22 cellular contexts compared by ENCODE assay signal in genomic region chr12:130434560-130434959, GRCh38.
DNase-seq lines count a peak whose midpoint lies in the region; ATAC-seq and TF ChIP-seq lines count a peak whose summit lies in the region.
"Had no signal": no experiment of that assay in that cellular context is flagged by ENCODE, and none has a peak within 500 bp of the region (broad histone marks: within the 10 kb centered on the region; RNA-seq: fewer than 3 reads in every experiment).

No MANE protein-coding gene starts in this region.

- H3K36me3 ChIP-seq in spleen, result no peaks in the 10 kb centered on the region
- H3K36me3 ChIP-seq: BLaER1 treated with 17β-estradiol and CSF1 and Interleukin-3, amounts not matched to agents 10 nM and 100 nM; MG63 had no signal

- H3K27me3 Mint-ChIP-seq in nephron progenitor cell (ENCODE audit: low read depth, poor library complexity) (peaks cover 3% of the 10 kb centered on the region), T-helper 17 cell (no peaks in the 10 kb centered on the region)
- H3K27me3 Mint-ChIP-seq: CD4-positive, alpha-beta T cell had no signal

- H3K4me1 ChIP-seq in spleen, result no peaks in the 10 kb centered on the region

- H3K9me3 Mint-ChIP-seq in nephron progenitor cell, result peaks cover 11% of the 10 kb centered on the region

- H3K9me3 ChIP-seq in spleen (peaks cover 0 to 39% (median 5%) of the 10 kb centered on the region in 8 donors), T-helper 17 cell (ENCODE audit: control insufficient read depth, low read length, poor library complexity, severe bottlenecking) (no peaks in the 10 kb centered on the region)
- H3K9me3 ChIP-seq: MG63 had no signal

- WGBS in spleen, 5 donors, result 83 to 93% (median 89%) methylated on average over 22 of the region's 22 CpGs

- H3K36me3 Mint-ChIP-seq in nephron progenitor cell (ENCODE audit: low read depth) (peaks cover 20% of the 10 kb centered on the region), T-helper 17 cell (ENCODE audit: low read depth) (no peaks in the 10 kb centered on the region)

- DNase-seq in cardiac septum (ENCODE audit: low spot score) (peak; percentile 61), left cardiac atrium (no peak), nephron progenitor cell (no peak), spleen (peak; percentile 61), T-helper 17 cell (no peak)
- DNase-seq: CD4-positive, alpha-beta T cell; IMR-90; KG1; MG63; NCI-H1105 treated with DMSO at 0.1 percent for 48 hours; NCI-H146; NCI-H1930; NCI-H2107; NCI-H446; NCI-H524 treated with DMSO at 0.1 percent for 48 hours; NCI-H774; NK-92 treated with Interleukin-12 subunit alpha and Interleukin-12 subunit beta, amount 100 ng/mL, for 24 hours; PC-9; Right ventricle myocardium superior had no signal

- no peak for ATAC-seq in left cardiac atrium
- ATAC-seq in HG03108 (IDR thresholded peaks at IDR 0.05; ENCODE audit: unreplicated experiment), result no peak
- ATAC-seq in T-helper 17 cell, result no peak
- ATAC-seq in HG03354 (IDR thresholded peaks at IDR 0.05; ENCODE audit: poor library complexity, severe bottlenecking, unreplicated experiment), result no peak

- H3K27ac Mint-ChIP-seq in nephron progenitor cell (peak overlapping the region; percentile 32), T-helper 17 cell (no peak overlapping the region)
- H3K27ac Mint-ChIP-seq: CD4-positive, alpha-beta T cell had no signal

- H3K4me3 ChIP-seq in spleen, result no peak overlapping the region
- H3K4me3 ChIP-seq: BLaER1 treated with 17β-estradiol and CSF1 and Interleukin-3, amounts not matched to agents 10 nM and 100 nM; MG63; PC-9 had no signal

- TF ChIP-seq POLR2A in spleen (IDR thresholded peaks at IDR 0.05), result no peak

- TF ChIP-seq CTCF in nephron progenitor cell (IDR thresholded peaks at IDR 0.05) (no peak), spleen (IDR thresholded peaks at IDR 0.05 in 8 of 11, conservative IDR thresholded peaks at IDR 0.05 in 3 of 11) (no peak)

- intact Hi-C loops in cardiac septum (cut with DNase I) (no loop called here), left cardiac atrium (cut with DNase I) (no loop called here), spleen (cut with DNase I; ENCODE audit: low total_unique reads) (no loop called here)

- H3K27me3 ChIP-seq in spleen (replicated peaks in 1 of 7), result no peaks in the 10 kb centered on the region
- H3K27me3 ChIP-seq: BLaER1 treated with 17β-estradiol and CSF1 and Interleukin-3, amounts not matched to agents 10 nM and 100 nM; MG63 had no signal

- H3K4me1 Mint-ChIP-seq in nephron progenitor cell, result no peaks in the 10 kb centered on the region
- H3K4me1 Mint-ChIP-seq in T-helper 17 cell, result no peaks in the 10 kb centered on the region

- H3K27ac ChIP-seq in spleen, result no peak overlapping the region
- H3K27ac ChIP-seq: BLaER1 treated with 17β-estradiol and CSF1 and Interleukin-3, amounts not matched to agents 10 nM and 100 nM; PC-9 had no signal

- no peak overlapping the region for H3K4me3 Mint-ChIP-seq in nephron progenitor cell
- no peak overlapping the region for H3K4me3 Mint-ChIP-seq in T-helper 17 cell
- H3K4me3 Mint-ChIP-seq: CD4-positive, alpha-beta T cell had no signal

Comparison
In these comparisons a context has a peak if more than half of its experiments do, and no peak if none do; other contexts are left out.
1. DNase-seq: peak in cardiac septum (single experiment) and spleen (single experiment); none in left cardiac atrium (single experiment), nephron progenitor cell (single experiment) and T-helper 17 cell (0 of 3).